In genomic region chr20:19765266-19765665, GRCh38 we compare ENCODE assay signal across 21 cellular contexts. TPM values are rescaled to one million over a fixed set of nuclear protein-coding genes. Genes with fewer than 3 reads are reported as not detected.
A peak's percentile ranks its signal among the peaks of the same experiment; 100 is the strongest.
DNase-seq lines count a peak whose midpoint lies in the region; ATAC-seq and TF ChIP-seq lines count a peak whose summit lies in the region.
"Had no signal": no experiment of that assay in that cellular context is flagged by ENCODE, and none has a peak within 500 bp of the region (broad histone marks: within the 10 kb centered on the region; RNA-seq: fewer than 3 reads in every experiment).

No MANE protein-coding gene starts in this region.

- H3K27me3 Mint-ChIP-seq in glutamatergic neuron (ENCODE audit: unreplicated experiment) (peaks cover 8% of the 10 kb centered on the region), HFFc6 (ENCODE audit: insufficient read depth) (no peaks in the 10 kb centered on the region; the same call in 1 of the 2 replicates)

- DNase-seq in NCI-H2171 treated with DMSO at 0.1 percent for 48 hours (lab: John Stamatoyannopoulos, UW): peak; percentile 56
- no peak for DNase-seq in NCI-H2171 (lab: John Stamatoyannopoulos, UW)
- no peak for DNase-seq in glutamatergic neuron
- DNase-seq in mucosa of descending colon: no peak
- no peak for DNase-seq in GM13977 (ENCODE audit: low spot score)
- DNase-seq in HFFc6: no peak
- DNase-seq: DMS79, EL, GF-D8, GOT3, MM.1S, NCI-H1417, NCI-H2081, NCI-H774, PC-9, Right ventricle myocardium superior, RPMI8226 had no signal

- no peak overlapping the region for H3K4me3 ChIP-seq in mucosa of descending colon
- H3K4me3 ChIP-seq: HAP-1, PC-9, SJSA1 had no signal

- H3K4me1 Mint-ChIP-seq in glutamatergic neuron (ENCODE audit: low read depth, unreplicated experiment) (peaks cover 76% of the 10 kb centered on the region), HFFc6 (ENCODE audit: low read depth) (peaks cover 38% of the 10 kb centered on the region)

- peaks cover 5% of the 10 kb centered on the region for H3K36me3 Mint-ChIP-seq in glutamatergic neuron (ENCODE audit: unreplicated experiment)
- H3K36me3 Mint-ChIP-seq in HFFc6 (ENCODE audit: low read depth): peaks cover 9% of the 10 kb centered on the region
- H3K36me3 Mint-ChIP-seq: IgD-negative memory B cell had no signal

- TF ChIP-seq CTCF in glutamatergic neuron (IDR thresholded peaks at IDR 0.05; ENCODE audit: partially characterized antibody, unreplicated experiment) (no peak), mucosa of descending colon (IDR thresholded peaks at IDR 0.05) (no peak), GM13977 (IDR thresholded peaks at IDR 0.05; ENCODE audit: extremely low read depth, insufficient read depth, missing control alignments) (no peak), HFFc6 (IDR thresholded peaks at IDR 0.05) (no peak)

- in situ Hi-C loops in GM13977 (cut with MboI; ENCODE audit: low pct_unique_long_range_greater_than_20kb, low sequenced_read_pairs, unreplicated experiment): no loop called here

- H3K9me3 ChIP-seq in mucosa of descending colon: no peaks in the 10 kb centered on the region
- H3K9me3 ChIP-seq: HAP-1, SJSA1 had no signal

- no peaks in the 10 kb centered on the region for H3K4me1 ChIP-seq in mucosa of descending colon (ENCODE audit: low read depth)
- H3K4me1 ChIP-seq: HAP-1, SJSA1 had no signal

- H3K9me3 Mint-ChIP-seq in glutamatergic neuron (ENCODE audit: unreplicated experiment) (peaks cover 10% of the 10 kb centered on the region), HFFc6 (no peaks in the 10 kb centered on the region)
- H3K9me3 Mint-ChIP-seq: IgD-negative memory B cell had no signal

- H3K36me3 ChIP-seq in mucosa of descending colon (ENCODE audit: low read depth): no peaks in the 10 kb centered on the region
- H3K36me3 ChIP-seq: HAP-1, SJSA1 had no signal

- H3K27ac Mint-ChIP-seq in glutamatergic neuron (ENCODE audit: unreplicated experiment) (peak overlapping the region; percentile 93), HFFc6 (no peak overlapping the region)
- H3K27ac Mint-ChIP-seq: IgD-negative memory B cell had no signal

- H3K4me3 Mint-ChIP-seq in glutamatergic neuron (ENCODE audit: unreplicated experiment): peak overlapping the region; percentile 44
- no peak overlapping the region for H3K4me3 Mint-ChIP-seq in HFFc6
- H3K4me3 Mint-ChIP-seq: IgD-negative memory B cell had no signal

- intact Hi-C loops in mucosa of descending colon (cut with DNase I, micrococcal nuclease): loop anchor here in 1 of 2 donors (10.0 kb wide), 1 partner anchor 70 kb away; no protein-coding TSS in a partner anchor

- ATAC-seq in mucosa of descending colon (peak; percentile 27), HG02759 (IDR thresholded peaks at IDR 0.05; ENCODE audit: unreplicated experiment) (no peak)

RNA-seq across cellular contexts. Expression of gene RIN2, which starts 7.2 kb away (rescaled TPM):
- 108 TPM for total RNA-seq in glutamatergic neuron (ENCODE audit: unreplicated experiment)
- 100 to 1,000 TPM in 1 of 3 donors, 10 to 100 TPM in 2; 73.1 to 127 (median 73.9) TPM for total RNA-seq in mucosa of descending colon
- total RNA-seq in HFFc6 (2021; fragmentation: NEBNext Ultra II Directional; extraction: Animal tissue kit (Norgen Biotek cat#: 25700)): 10 to 100 TPM; 41.0 to 44.0 (median 43.5) TPM
